In the genomic region with DNA sequence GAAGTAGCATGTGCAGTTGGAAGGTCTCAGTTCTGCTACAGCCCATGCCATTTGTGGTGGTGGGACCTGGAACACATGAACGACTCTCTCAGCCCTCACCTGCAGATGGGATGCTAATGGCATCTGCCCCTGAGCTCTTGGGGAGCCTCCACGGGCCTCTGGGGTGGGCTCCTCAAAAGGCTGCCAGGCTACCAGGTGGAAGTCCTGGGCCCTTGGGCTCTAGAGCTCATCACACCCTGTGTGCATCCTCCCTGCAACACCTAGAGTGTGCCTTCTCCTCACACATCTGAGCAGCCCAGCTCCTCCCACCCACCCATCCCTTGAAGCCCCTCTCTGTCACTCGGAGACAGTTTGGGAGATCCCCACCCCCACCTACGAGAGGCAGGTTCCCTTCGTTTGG, we compare ENCODE assay signal across 28 cellular contexts.
"Had no signal": no experiment of that assay in that cellular context is flagged by ENCODE, and none has a peak within 500 bp of the region (broad histone marks: within the 10 kb centered on the region; RNA-seq: fewer than 3 reads in every experiment).

No MANE protein-coding gene starts in this region.

- H3K4me3 Mint-ChIP-seq: stimulated activated effector memory CD8-positive, alpha-beta T cell treated with anti-CD3 and anti-CD28 coated beads, Interleukin-12 subunit alpha, Interleukin-12 subunit beta, amount 100 ng/mL, for 72 hours; stimulated activated memory B cell treated with anti-CD40 and anti-IgM and Interleukin-4, amounts not matched to agents 10 μg/mL and 1 μg/mL and 100 μg/mL, for 72 hours; stimulated activated naive B cell treated with anti-CD40 and anti-IgM and Interleukin-4, amounts not matched to agents 10 μg/mL and 1 μg/mL and 100 μg/mL, for 72 hours; stimulated activated naive CD8-positive, alpha-beta T cell treated with anti-CD3 and anti-CD28 coated beads, Interleukin-15, amount 100 ng/mL, for 72 hours; stimulated activated naive CD8-positive, alpha-beta T cell treated with anti-CD3 and anti-CD28 coated beads, Interleukin-15, Interleukin-2, amounts not matched to agents 100 ng/mL and 50 ng/mL, for 24 hours; type B pancreatic cell had no signal

- H3K4me1 ChIP-seq: suprapubic skin, thyroid gland, tibial artery, tibial nerve, transverse colon, upper lobe of left lung, upper lobe of right lung, uterus, vagina had no signal

- H3K27me3 Mint-ChIP-seq: stimulated activated memory B cell treated with anti-CD40 and anti-IgM and Interleukin-4, amounts not matched to agents 10 μg/mL and 1 μg/mL and 100 μg/mL, for 72 hours; stimulated activated naive CD8-positive, alpha-beta T cell treated with anti-CD3 and anti-CD28 coated beads, Interleukin-15, Interleukin-2, amounts not matched to agents 100 ng/mL and 50 ng/mL, for 24 hours had no signal

- H3K9me3 ChIP-seq: stomach, suprapubic skin, testis, thoracic aorta, thyroid gland, tibial artery, tibial nerve, transverse colon, upper lobe of left lung, upper lobe of right lung, uterus, vagina had no signal

- H3K9me3 Mint-ChIP-seq: stimulated activated memory B cell treated with anti-CD40 and anti-IgM and Interleukin-4, amounts not matched to agents 10 μg/mL and 1 μg/mL and 100 μg/mL, for 72 hours; stimulated activated naive CD8-positive, alpha-beta T cell treated with anti-CD3 and anti-CD28 coated beads, Interleukin-15, amount 100 ng/mL, for 72 hours; stimulated activated naive CD8-positive, alpha-beta T cell treated with anti-CD3 and anti-CD28 coated beads, Interleukin-15, Interleukin-2, amounts not matched to agents 100 ng/mL and 50 ng/mL, for 24 hours; type B pancreatic cell had no signal

- H3K36me3 ChIP-seq: stomach, suprapubic skin, thoracic aorta, thyroid gland, tibial artery, tibial nerve, transverse colon, upper lobe of left lung, upper lobe of right lung, uterus, vagina had no signal

- H3K27ac Mint-ChIP-seq: stimulated activated effector memory CD8-positive, alpha-beta T cell treated with anti-CD3 and anti-CD28 coated beads, Interleukin-12 subunit alpha, Interleukin-12 subunit beta, amount 100 ng/mL, for 72 hours; stimulated activated memory B cell treated with anti-CD40 and anti-IgM and Interleukin-4, amounts not matched to agents 10 μg/mL and 1 μg/mL and 100 μg/mL, for 72 hours; stimulated activated naive B cell treated with anti-CD40 and anti-IgM and Interleukin-4, amounts not matched to agents 10 μg/mL and 1 μg/mL and 100 μg/mL, for 72 hours; stimulated activated naive CD8-positive, alpha-beta T cell treated with anti-CD3 and anti-CD28 coated beads, Interleukin-15, Interleukin-2, amounts not matched to agents 100 ng/mL and 50 ng/mL, for 24 hours; type B pancreatic cell had no signal

- H3K4me3 ChIP-seq: stomach, suprapubic skin, testis, thoracic aorta, thyroid gland, tibial artery, tibial nerve, transverse colon, upper lobe of left lung, upper lobe of right lung, uterus, vagina had no signal

- DNase-seq: stimulated activated CD4-positive, alpha-beta T cell treated with anti-CD3 and anti-CD28 coated beads, Interleukin-2, amount 100 ng/mL, for 48 hours; stimulated activated CD4-positive, alpha-beta T cell treated with anti-CD3 and anti-CD28 coated beads, Interleukin-4, amount 100 ng/mL, for 1 hour; stimulated activated CD4-positive, alpha-beta T cell treated with anti-CD3 and anti-CD28 coated beads, Interleukin-4, amount 100 ng/mL, for 24 hours; stimulated activated CD4-positive, alpha-beta T cell treated with anti-CD3 and anti-CD28 coated beads, Interleukin-4, amount 100 ng/mL, for 4 hours; stimulated activated CD8-positive, alpha-beta memory T cell treated with anti-CD3 and anti-CD28 coated beads, Interleukin-4, amount 100 ng/mL, for 48 hours; stimulated activated naive B cell treated with anti-CD40 and anti-IgM and Interleukin-4, amounts not matched to agents 10 μg/mL and 1 μg/mL and 100 μg/mL, for 72 hours; stimulated activated naive CD4-positive, alpha-beta T cell; stimulated activated naive CD4-positive, alpha-beta T cell treated with Interleukin-2 at 50 U/mL for 16 hours; stimulated activated naive CD8-positive, alpha-beta T cell treated with anti-CD3 and anti-CD28 coated beads, Interleukin-15, amount 100 ng/mL, for 72 hours; stimulated activated naive CD8-positive, alpha-beta T cell treated with anti-CD3 and anti-CD28 coated beads, Interleukin-15, Interleukin-2, amounts not matched to agents 100 U/mL and 50 U/mL, for 24 hours; stomach; substantia nigra; testis; thyroid gland; tibial artery; transverse colon; trophoblast cell; upper lobe of left lung; upper lobe of right lung; uterus had no signal

- H3K4me1 Mint-ChIP-seq: stimulated activated effector memory CD8-positive, alpha-beta T cell treated with anti-CD3 and anti-CD28 coated beads, Interleukin-12 subunit alpha, Interleukin-12 subunit beta, amount 100 ng/mL, for 72 hours; stimulated activated memory B cell treated with anti-CD40 and anti-IgM and Interleukin-4, amounts not matched to agents 10 μg/mL and 1 μg/mL and 100 μg/mL, for 72 hours; stimulated activated naive B cell treated with anti-CD40 and anti-IgM and Interleukin-4, amounts not matched to agents 10 μg/mL and 1 μg/mL and 100 μg/mL, for 72 hours had no signal

- H3K36me3 Mint-ChIP-seq: stimulated activated effector memory CD8-positive, alpha-beta T cell treated with anti-CD3 and anti-CD28 coated beads, Interleukin-12 subunit alpha, Interleukin-12 subunit beta, amount 100 ng/mL, for 72 hours; stimulated activated memory B cell treated with anti-CD40 and anti-IgM and Interleukin-4, amounts not matched to agents 10 μg/mL and 1 μg/mL and 100 μg/mL, for 72 hours; stimulated activated naive B cell treated with anti-CD40 and anti-IgM and Interleukin-4, amounts not matched to agents 10 μg/mL and 1 μg/mL and 100 μg/mL, for 72 hours; type B pancreatic cell had no signal

- H3K27me3 ChIP-seq: stomach, suprapubic skin, testis, thyroid gland, tibial artery, tibial nerve, transverse colon, upper lobe of left lung, upper lobe of right lung, uterus, vagina had no signal

- H3K27ac ChIP-seq: stomach, suprapubic skin, testis, thoracic aorta, thyroid gland, tibial artery, tibial nerve, transverse colon, upper lobe of left lung, upper lobe of right lung, uterus, vagina had no signal
